14 cellular contexts compared by ENCODE assay signal in the genomic region with DNA sequence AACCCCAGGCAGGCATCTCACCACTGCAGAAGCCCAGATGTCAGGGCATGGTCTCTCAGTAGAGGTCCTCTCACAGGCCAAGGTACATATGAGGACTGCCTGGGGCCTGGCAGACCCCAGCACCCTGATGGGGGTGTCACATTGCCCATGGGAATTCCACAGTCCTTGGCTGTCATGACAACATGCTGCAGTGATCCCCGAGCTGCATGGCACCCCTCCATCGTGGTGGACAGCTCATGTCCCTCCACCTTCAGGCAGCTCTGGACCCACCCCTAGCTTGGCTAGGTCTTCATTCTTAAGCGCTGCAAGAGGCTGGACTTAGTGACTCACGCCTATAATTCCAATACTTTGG.
"Had no signal": no experiment of that assay in that cellular context is flagged by ENCODE, and none has a peak within 500 bp of the region (broad histone marks: within the 10 kb centered on the region; RNA-seq: fewer than 3 reads in every experiment).

No MANE protein-coding gene starts in this region.

- H3K9me3 Mint-ChIP-seq: activated CD8-positive, alpha-beta T cell treated with anti-CD3 and anti-CD28 coated beads for 36 hours; activated T-cell treated with anti-CD3 and anti-CD28 coated beads, Interleukin-2, amount 50 U/mL, for 4 hours; memory B cell; natural killer cell treated with Interleukin-12 subunit alpha and Interleukin-12 subunit beta and Interleukin-15 and Interleukin-18, amount 100 ng/mL, for 72 hours had no signal

- H3K9me3 ChIP-seq: left lung, stomach, tibial nerve had no signal

- H3K27ac ChIP-seq: left lung, stomach had no signal

- H3K27me3 ChIP-seq: left lung, stomach, tibial nerve had no signal

- ATAC-seq: activated CD4-positive, alpha-beta T cell treated with anti-CD3 and anti-CD28 coated beads for 36 hours; activated CD8-positive, alpha-beta T cell treated with anti-CD3 and anti-CD28 coated beads for 36 hours; activated T-cell treated with anti-CD3 and anti-CD28 coated beads, Interleukin-2, amount 50 U/mL, for 4 hours; esophagus mucosa; left lung; natural killer cell treated with Interleukin-12 subunit alpha and Interleukin-12 subunit beta and Interleukin-15 and Interleukin-18, amount 100 ng/mL, for 72 hours; T-helper 17 cell had no signal

- H3K27ac Mint-ChIP-seq: activated CD4-positive, alpha-beta T cell treated with anti-CD3 and anti-CD28 coated beads for 36 hours; activated CD8-positive, alpha-beta T cell treated with anti-CD3 and anti-CD28 coated beads for 36 hours; activated naive CD8-positive, alpha-beta T cell; memory B cell; natural killer cell treated with Interleukin-12 subunit alpha and Interleukin-12 subunit beta and Interleukin-15 and Interleukin-18, amount 100 ng/mL, for 72 hours; T-helper 17 cell had no signal

- H3K4me3 ChIP-seq: left lung, stomach, tibial nerve had no signal

- H3K27me3 Mint-ChIP-seq: activated CD4-positive, alpha-beta T cell treated with anti-CD3 and anti-CD28 coated beads for 36 hours; activated CD8-positive, alpha-beta T cell treated with anti-CD3 and anti-CD28 coated beads for 36 hours; activated naive CD8-positive, alpha-beta T cell; memory B cell; natural killer cell treated with Interleukin-12 subunit alpha and Interleukin-12 subunit beta and Interleukin-15 and Interleukin-18, amount 100 ng/mL, for 72 hours; T-helper 17 cell had no signal

- H3K36me3 Mint-ChIP-seq: natural killer cell treated with Interleukin-12 subunit alpha and Interleukin-12 subunit beta and Interleukin-15 and Interleukin-18, amount 100 ng/mL, for 72 hours had no signal

- H3K4me3 Mint-ChIP-seq: activated CD4-positive, alpha-beta T cell treated with anti-CD3 and anti-CD28 coated beads for 36 hours; activated CD8-positive, alpha-beta T cell treated with anti-CD3 and anti-CD28 coated beads for 36 hours; activated naive CD8-positive, alpha-beta T cell; activated T-cell treated with anti-CD3 and anti-CD28 coated beads, Interleukin-2, amount 50 U/mL, for 4 hours; memory B cell; natural killer cell treated with Interleukin-12 subunit alpha and Interleukin-12 subunit beta and Interleukin-15 and Interleukin-18, amount 100 ng/mL, for 72 hours; T-helper 17 cell had no signal

- DNase-seq: activated CD4-positive, alpha-beta T cell treated with anti-CD3 and anti-CD28 coated beads for 36 hours; activated CD8-positive, alpha-beta T cell treated with anti-CD3 and anti-CD28 coated beads for 36 hours; activated gamma-delta T cell; activated T-cell treated with anti-CD3 and anti-CD28 coated beads, Interleukin-2, amount 50 U/mL, for 4 hours; amniotic stem cell; stimulated activated CD4-positive, alpha-beta T cell treated with anti-CD3 and anti-CD28 coated beads, Interleukin-1b, Interleukin-23, amount 100 ng/mL, for 48 hours; stomach; T-helper 17 cell had no signal
